20 cellular contexts compared by ENCODE assay signal in genomic region chr2:164662066-164662465, GRCh38. TPM values are rescaled to one million over a fixed set of nuclear protein-coding genes. Genes with fewer than 3 reads are reported as not detected.
"Had no signal": no experiment of that assay in that cellular context is flagged by ENCODE, and none has a peak within 500 bp of the region (broad histone marks: within the 10 kb centered on the region; RNA-seq: fewer than 3 reads in every experiment).

No MANE protein-coding gene starts in this region.

- ATAC-seq: activated CD8-positive, alpha-beta T cell treated with anti-CD3 and anti-CD28 coated beads for 36 hours; activated T-cell treated with anti-CD3 and anti-CD28 coated beads, Interleukin-2, amount 50 U/mL, for 4 hours; foreskin keratinocyte; left colon; natural killer cell; T-helper 17 cell had no signal

- H3K36me3 ChIP-seq: neutrophil, uterus had no signal

- H3K9me3 ChIP-seq: neutrophil, uterus had no signal

- H3K27ac ChIP-seq: foreskin keratinocyte, neutrophil, tibial nerve, uterus had no signal

- H3K4me1 ChIP-seq: foreskin keratinocyte, uterus had no signal

- H3K27me3 ChIP-seq: foreskin keratinocyte, neutrophil, tibial nerve, uterus had no signal

- DNase-seq: activated CD4-positive, alpha-beta T cell treated with anti-CD3 and anti-CD28 coated beads for 4 hours; activated CD8-positive, alpha-beta T cell treated with anti-CD3 and anti-CD28 coated beads for 36 hours; activated effector memory CD4-positive, alpha-beta T cell treated with anti-CD3 and anti-CD28 coated beads, Interleukin-2, amount 50 U/mL, for 16 hours; activated T-cell treated with anti-CD3 and anti-CD28 coated beads, Interleukin-2, amount 50 U/mL, for 4 hours; amniotic stem cell; cerebellar nuclear complex; endodermal cell; erythroblast; head of caudate nucleus; left colon; natural killer cell; retina; stimulated activated CD4-positive, alpha-beta T cell treated with anti-CD3 and anti-CD28 coated beads, Interleukin-4, amount 100 ng/mL, for 1 hour; stimulated activated naive CD4-positive, alpha-beta T cell; substantia nigra; T-helper 17 cell; uterus had no signal

- H3K4me3 ChIP-seq: tibial nerve, uterus had no signal

RNA-seq across cellular contexts. Expression of gene GRB14, which starts 40.8 kb away (rescaled TPM):
- total RNA-seq: activated CD8-positive, alpha-beta T cell treated with anti-CD3 and anti-CD28 coated beads for 36 hours; natural killer cell had no signal
